2 cellular contexts compared by ENCODE assay signal in genomic region chr11:14350215-14350614, GRCh38.
A peak's percentile ranks its signal among the peaks of the same experiment; 100 is the strongest.
TF ChIP-seq lines count a peak whose summit lies in the region.

No MANE protein-coding gene starts in this region.

TF ChIP-seq in Ishikawa, 13 proteins besides CTCF, POLR2A, EP300 and RAD21:
- TF ChIP-seq MAX (IDR thresholded peaks at IDR 0.05) (no peak), YY1 (IDR thresholded peaks at IDR 0.05; ENCODE audit: low read depth) (no peak), USF1 (IDR thresholded peaks at IDR 0.05) (0 out of 2 replicates have a peak, but pooled peaks have one; percentile 11)

TF ChIP-seq in K562, 482 proteins besides CTCF, POLR2A, EP300 and RAD21:
- TF ChIP-seq IRF9 (tag; IDR thresholded peaks at IDR 0.05): no peak
